Comparison of ENCODE assay signal across 19 cellular contexts in genomic region chr19:29965529-29965928, GRCh38. TPM values are rescaled to one million over a fixed set of nuclear protein-coding genes. Genes with fewer than 3 reads are reported as not detected.
DNase-seq lines count a peak whose midpoint lies in the region; ATAC-seq, FAIRE-seq and TF ChIP-seq lines count a peak whose summit lies in the region.
"Had no signal": no experiment of that assay in that cellular context is flagged by ENCODE, and none has a peak within 500 bp of the region (broad histone marks: within the 10 kb centered on the region; RNA-seq: fewer than 3 reads in every experiment).

No MANE protein-coding gene starts in this region.

- DNase-seq in AG08395 (ENCODE audit: low spot score) = peak; percentile 25
- DNase-seq in HS-5 (ENCODE audit: low read depth) = peak; percentile 26
- peak; percentile 52 for DNase-seq in adipocyte (ENCODE audit: low read depth)
- peak; percentile 83 for DNase-seq in iris pigment epithelial cell (ENCODE audit: low read depth)
- DNase-seq in urothelium cell line (ENCODE audit: low spot score) = no peak
- no peak for DNase-seq in globus pallidus (ENCODE audit: low spot score)
- no peak for DNase-seq in omental fat pad (ENCODE audit: low spot score)
- no peak for DNase-seq in activated T-cell treated with anti-CD3 and anti-CD28 coated beads, Interleukin-2, amount 50 U/mL, for 72 hours
- DNase-seq: activated naive CD4-positive, alpha-beta T cell treated with Interleukin-2 at 50 U/mL for 16 hours; glutamatergic neuron; NCI-H146; NCI-H446 treated with DMSO at 0.1 percent for 48 hours; stimulated activated CD4-positive, alpha-beta T cell treated with anti-CD3 and anti-CD28 coated beads, Interleukin-4, amount 100 ng/mL, for 4 hours had no signal

- H3K9me3 ChIP-seq in adipocyte (ENCODE audit: control insufficient read depth, low read length) = no peaks in the 10 kb centered on the region
- H3K9me3 ChIP-seq: tibial nerve had no signal

- TF ChIP-seq CTCF in omental fat pad (IDR thresholded peaks at IDR 0.05) = no peak

- no peak overlapping the region for H3K4me3 Mint-ChIP-seq in activated T-cell treated with anti-CD3 and anti-CD28 coated beads, Interleukin-2, amount 50 U/mL, for 72 hours
- H3K4me3 Mint-ChIP-seq: memory B cell, neural progenitor cell had no signal

- H3K4me3 ChIP-seq in adipocyte (ENCODE audit: low read length) = no peak overlapping the region
- H3K4me3 ChIP-seq: cardiac muscle cell, neural progenitor cell, tibial nerve had no signal

- H3K9me3 Mint-ChIP-seq in activated T-cell treated with anti-CD3 and anti-CD28 coated beads, Interleukin-2, amount 50 U/mL, for 72 hours = peaks cover 0 to 2% of the 10 kb centered on the region in 2 donors
- H3K9me3 Mint-ChIP-seq: memory B cell had no signal

- peaks cover 2% of the 10 kb centered on the region in 2 donors for H3K36me3 Mint-ChIP-seq in activated T-cell treated with anti-CD3 and anti-CD28 coated beads, Interleukin-2, amount 50 U/mL, for 72 hours (ENCODE audit: insufficient read depth in 2 of 2)

- no peak for FAIRE-seq in urothelium cell line (lab: Jason Lieb, UNC)
- FAIRE-seq: H1 had no signal

- H3K9ac ChIP-seq in adipocyte (ENCODE audit: low read length) = no peak overlapping the region
- H3K9ac ChIP-seq: neural progenitor cell had no signal

- H3K27ac Mint-ChIP-seq in activated T-cell treated with anti-CD3 and anti-CD28 coated beads, Interleukin-2, amount 50 U/mL, for 72 hours = no peak overlapping the region
- H3K27ac Mint-ChIP-seq: memory B cell, neural progenitor cell had no signal

- peaks cover 40% of the 10 kb centered on the region for H3K4me1 ChIP-seq in adipocyte (ENCODE audit: control insufficient read depth, insufficient read depth, low read length)

- ATAC-seq in omental fat pad (ENCODE audit: low FRiP score) = no peak
- ATAC-seq in activated T-cell treated with anti-CD3 and anti-CD28 coated beads, Interleukin-2, amount 50 U/mL, for 72 hours (replicated peaks in 1 of 2) = no peak
- ATAC-seq: sciatic nerve had no signal

- no peaks in the 10 kb centered on the region for H3K27me3 ChIP-seq in adipocyte (replicated peaks; ENCODE audit: control insufficient read depth, insufficient read depth, low read length)
- H3K27me3 ChIP-seq: cardiac muscle cell, neural progenitor cell, tibial nerve had no signal

- H3K4me1 Mint-ChIP-seq in activated T-cell treated with anti-CD3 and anti-CD28 coated beads, Interleukin-2, amount 50 U/mL, for 72 hours (ENCODE audit: low read depth) = peaks cover 85% of the 10 kb centered on the region

- H3K36me3 ChIP-seq in adipocyte (ENCODE audit: control insufficient read depth, insufficient read depth, low read length, severe bottlenecking) = no peaks in the 10 kb centered on the region
- H3K36me3 ChIP-seq: cardiac muscle cell, neural progenitor cell, tibial nerve had no signal

- H3K27me3 Mint-ChIP-seq in activated T-cell treated with anti-CD3 and anti-CD28 coated beads, Interleukin-2, amount 50 U/mL, for 72 hours (ENCODE audit: low read depth) = no peaks in the 10 kb centered on the region
- H3K27me3 Mint-ChIP-seq: memory B cell had no signal

RNA-seq across cellular contexts. Expression of gene URI1, which starts 23.5 kb away (rescaled TPM):
- 10 to 100 TPM; 52.2 to 63.2 (median 58.6) TPM for total RNA-seq in omental fat pad
- total RNA-seq in activated T-cell treated with anti-CD3 and anti-CD28 coated beads, Interleukin-2, amount 50 U/mL, for 72 hours = 10 to 100 TPM; 63.6 to 74.6 TPM

Comparison
In these comparisons a context has a peak if more than half of its experiments do, and no peak if none do; other contexts are left out.
1. DNase-seq: peak in AG08395 (single experiment), HS-5 (single experiment), adipocyte (single experiment) and iris pigment epithelial cell (single experiment); none in urothelium cell line (single experiment), globus pallidus (single experiment), omental fat pad (single experiment) and activated T-cell treated with anti-CD3 and anti-CD28 coated beads, Interleukin-2, amount 50 U/mL, for 72 hours (0 of 2).